In genomic region chr15:53416219-53416940, GRCh38 we compare ENCODE assay signal across 9 cellular contexts.
"Had no signal": no experiment of that assay in that cellular context is flagged by ENCODE, and none has a peak within 500 bp of the region (broad histone marks: within the 10 kb centered on the region; RNA-seq: fewer than 3 reads in every experiment).

No MANE protein-coding gene starts in this region.

- DNase-seq: GM23248, GOT3, H7, HFFc6, KBM-7 had no signal

- H3K36me3 Mint-ChIP-seq: IgD-negative memory B cell had no signal

- H3K4me1 Mint-ChIP-seq: IgD-negative memory B cell had no signal

- H3K4me1 ChIP-seq: HAP-1 had no signal

- H3K27ac ChIP-seq: GM23248 had no signal

- ATAC-seq: HCT116 had no signal

- H3K4me3 Mint-ChIP-seq: HFFc6, IgD-negative memory B cell had no signal

- H3K36me3 ChIP-seq: HAP-1 had no signal

- FAIRE-seq: HTR-8/SVneo had no signal

- H3K9me3 ChIP-seq: HAP-1 had no signal

- H3K9ac ChIP-seq: GM23248 had no signal

- H3K27me3 Mint-ChIP-seq: IgD-negative memory B cell had no signal

- H3K27ac Mint-ChIP-seq: HFFc6, IgD-negative memory B cell had no signal

- H3K4me3 ChIP-seq: GM23248, HAP-1 had no signal
